In genomic region chr5:62550103-62550502, GRCh38 we compare ENCODE assay signal across 31 cellular contexts.
"Had no signal": no experiment of that assay in that cellular context is flagged by ENCODE, and none has a peak within 500 bp of the region (broad histone marks: within the 10 kb centered on the region; RNA-seq: fewer than 3 reads in every experiment).

No MANE protein-coding gene starts in this region.

- ATAC-seq: activated T-cell treated with anti-CD3 and anti-CD28 coated beads, Interleukin-2, amount 50 U/mL, for 4 hours; activated T-helper 17 cell treated with anti-CD3 and anti-CD28 coated beads, Interleukin-2, amount 50 U/mL, for 72 hours; body of pancreas; WTC11 had no signal

- H3K4me3 ChIP-seq: adrenal gland, body of pancreas, cardiac muscle cell, colonic mucosa, esophagus squamous epithelium had no signal

- H3K4me1 ChIP-seq: adrenal gland, body of pancreas, colonic mucosa, esophagus squamous epithelium had no signal

- DNase-seq: activated CD4-positive, alpha-beta memory T cell treated with anti-CD3 and anti-CD28 coated beads, Interleukin-2, amount 10 ng/mL, durations not matched to agents 7 days and 5 days; activated CD4-positive, alpha-beta T cell treated with anti-CD3 and anti-CD28 coated beads for 1 hour; activated CD4-positive, alpha-beta T cell treated with anti-CD3 and anti-CD28 coated beads for 4 hours; activated CD4-positive, alpha-beta T cell treated with anti-CD3 and anti-CD28 coated beads, Interleukin-2, amount 10 ng/mL, durations not matched to agents 7 days and 5 days; activated CD4-positive, alpha-beta T cell treated with anti-CD3 and anti-CD28 coated beads, Interleukin-2, amount 50 U/mL, for 4 hours; activated CD8-positive, alpha-beta memory T cell treated with anti-CD3 and anti-CD28 coated beads for 24 hours; activated effector memory CD4-positive, alpha-beta T cell treated with Interleukin-2 at 50 U/mL for 16 hours; activated gamma-delta T cell treated with Interleukin-2 at 50 U/mL for 16 hours; activated naive CD4-positive, alpha-beta T cell treated with anti-CD3 and anti-CD28 coated beads, Interleukin-2, amount 50 U/mL, for 16 hours; activated naive CD4-positive, alpha-beta T cell treated with Interleukin-2 at 50 U/mL for 16 hours; activated T-cell treated with anti-CD3 and anti-CD28 coated beads, Interleukin-2, amount 50 U/mL, for 4 hours; adrenal gland; amygdala; aorta; body of pancreas; central memory CD4-positive, alpha-beta T cell; cerebellar nuclear complex; colonic mucosa; effector CD8-positive, alpha-beta T cell; esophagus squamous epithelium; foreskin fibroblast; head of caudate nucleus; hypothalamus; T-helper 2 cell had no signal

- H3K9me3 ChIP-seq: adrenal gland, body of pancreas, colonic mucosa, esophagus squamous epithelium had no signal

- H3K36me3 ChIP-seq: adrenal gland, cardiac muscle cell, colonic mucosa had no signal

- H3K27me3 ChIP-seq: adrenal gland, body of pancreas, cardiac muscle cell, colonic mucosa, esophagus squamous epithelium had no signal

- FAIRE-seq: endometrium, endothelial cell of umbilical vein, frontal cortex had no signal

- H3K27ac ChIP-seq: adrenal gland, body of pancreas, cardiac muscle cell, colonic mucosa, epithelial cell of prostate, esophagus squamous epithelium had no signal
